1 cellular context compared by ENCODE assay signal in genomic region chr17:75874323-75875181, GRCh38.
TF ChIP-seq lines count a peak whose summit lies in the region.

No MANE protein-coding gene starts in this region.

TF ChIP-seq in K562, 482 proteins besides CTCF, POLR2A, EP300 and RAD21:
- TF ChIP-seq EGR1 (conservative IDR thresholded peaks at IDR 0.05) (peak; percentile 27), MCM5 (IDR thresholded peaks at IDR 0.05; ENCODE audit: low read depth) (no peak)
TF ChIP-seq in K562: peak in this region for 1.
